ENCODE assay signal across 1 cellular context in genomic region chr19:5806133-5806489, GRCh38.
TF ChIP-seq lines count a peak whose summit lies in the region.

No MANE protein-coding gene starts in this region.

TF ChIP-seq in H1, 55 proteins besides CTCF, POLR2A, EP300 and RAD21:
- TF ChIP-seq POLR2AphosphoS5 (IDR thresholded peaks at IDR 0.05; ENCODE audit: low read depth, low read length), result no peak
- TF ChIP-seq SRF (IDR thresholded peaks at IDR 0.05; ENCODE audit: low read depth, low read length), result no peak
- no peak for TF ChIP-seq BCL11A (IDR thresholded peaks at IDR 0.05; ENCODE audit: low read depth in 2 of 2, low read length in 2 of 2)
- TF ChIP-seq CHD7 (IDR thresholded peaks at IDR 0.05; ENCODE audit: insufficient replicate concordance, low read length), result no peak
- no peak for TF ChIP-seq KDM4A (IDR thresholded peaks at IDR 0.05; ENCODE audit: low read depth, low read length, severe bottlenecking)
- no peak for TF ChIP-seq YY1 (IDR thresholded peaks at IDR 0.05; ENCODE audit: low read depth, low read length)
- no peak for TF ChIP-seq CBX5 (IDR thresholded peaks at IDR 0.05; ENCODE audit: low read depth, low read length)
- TF ChIP-seq KDM5A (IDR thresholded peaks at IDR 0.05; ENCODE audit: low read length), result no peak
- no peak for TF ChIP-seq JUND (IDR thresholded peaks at IDR 0.05; ENCODE audit: low read length)
- no peak for TF ChIP-seq CREB1 (IDR thresholded peaks at IDR 0.05)
- no peak for TF ChIP-seq MAFK (IDR thresholded peaks at IDR 0.05; ENCODE audit: low read depth, low read length)
- no peak for TF ChIP-seq SIRT6 (IDR thresholded peaks at IDR 0.05; ENCODE audit: low read length)
- TF ChIP-seq RNF2 (IDR thresholded peaks at IDR 0.05; ENCODE audit: borderline replicate concordance, low read depth, low read length, missing control alignments, poor library complexity, severe bottlenecking), result no peak
